26 cellular contexts compared by ENCODE assay signal in genomic region chr2:122117371-122117770, GRCh38.
"Had no signal": no experiment of that assay in that cellular context is flagged by ENCODE, and none has a peak within 500 bp of the region (broad histone marks: within the 10 kb centered on the region; RNA-seq: fewer than 3 reads in every experiment).

No MANE protein-coding gene starts in this region.

- H3K36me3 Mint-ChIP-seq: naive B cell had no signal

- H3K27me3 Mint-ChIP-seq: dendritic cell treated with granulocyte-macrophage colony-stimulating factor and Interleukin-4, amounts not matched to agents 40 ng/mL and 50 ng/mL, for 4 days; effector memory CD8-positive, alpha-beta T cell had no signal

- H3K4me1 Mint-ChIP-seq: mesothelial cell of epicardium; naive B cell; naive thymus-derived CD8-positive, alpha-beta T cell had no signal

- H3K4me3 Mint-ChIP-seq: dendritic cell treated with granulocyte-macrophage colony-stimulating factor and Interleukin-4, amounts not matched to agents 40 ng/mL and 50 ng/mL, for 4 days; effector memory CD8-positive, alpha-beta T cell; endodermal cell; mesothelial cell of epicardium; naive B cell; naive thymus-derived CD8-positive, alpha-beta T cell had no signal

- ATAC-seq: effector memory CD8-positive, alpha-beta T cell; esophagus mucosa; gastrocnemius medialis; heart right ventricle; left cardiac atrium; left lung; left ventricle myocardium superior; lower lobe of right lung; mucosa of descending colon; naive thymus-derived CD8-positive, alpha-beta T cell had no signal

- FAIRE-seq: endometrium, islet of Langerhans, keratinocyte had no signal

- DNase-seq: cortex of kidney; effector CD8-positive, alpha-beta T cell; effector memory CD8-positive, alpha-beta T cell; endodermal cell; esophagus squamous epithelium; foreskin fibroblast; foreskin melanocyte; gastrocnemius medialis; glutamatergic neuron; head of caudate nucleus; heart right ventricle; hippocampal formation; left cardiac atrium; left lung; left ventricle myocardium superior; lower lobe of right lung; mesenchymal stem cell; mucosa of descending colon; naive B cell; naive thymus-derived CD8-positive, alpha-beta T cell had no signal

- H3K27ac Mint-ChIP-seq: dendritic cell treated with granulocyte-macrophage colony-stimulating factor and Interleukin-4, amounts not matched to agents 40 ng/mL and 50 ng/mL, for 4 days; effector memory CD8-positive, alpha-beta T cell; endodermal cell; mesothelial cell of epicardium; naive B cell; naive thymus-derived CD8-positive, alpha-beta T cell had no signal
